In the genomic region with DNA sequence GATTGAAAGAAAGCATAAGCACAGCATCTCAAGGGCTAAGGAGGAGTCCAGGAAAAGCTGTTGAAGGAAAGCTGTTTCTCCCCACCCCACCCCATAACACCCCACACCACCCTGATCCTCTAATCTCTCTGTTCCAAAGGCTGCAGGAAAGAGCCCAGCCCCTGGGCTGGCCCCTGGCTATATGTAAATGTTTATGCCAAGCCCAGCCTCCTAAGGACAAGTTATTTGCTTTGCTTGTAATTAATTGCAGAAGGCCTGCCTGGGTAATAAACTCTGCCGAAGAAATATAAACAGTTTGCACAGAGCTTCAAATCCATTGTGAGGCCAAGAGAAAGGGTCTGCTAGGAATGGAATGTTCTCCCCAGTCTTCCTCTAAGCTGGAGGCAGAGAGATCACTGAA, we compare ENCODE assay signal across 9 cellular contexts. TPM values are rescaled to one million over a fixed set of nuclear protein-coding genes. Genes with fewer than 3 reads are reported as not detected.
DNase-seq lines count a peak whose midpoint lies in the region; ATAC-seq and TF ChIP-seq lines count a peak whose summit lies in the region.
"Had no signal": no experiment of that assay in that cellular context is flagged by ENCODE, and none has a peak within 500 bp of the region (broad histone marks: within the 10 kb centered on the region; RNA-seq: fewer than 3 reads in every experiment).

No MANE protein-coding gene starts in this region.

- H3K36me3 Mint-ChIP-seq in activated CD4-positive, alpha-beta T cell treated with anti-CD3 and anti-CD28 coated beads, Interleukin-2, amount 10 ng/mL, durations not matched to agents 24 days and 14 days (ENCODE audit: low read depth) = peaks cover 15% of the 10 kb centered on the region

- H3K4me1 ChIP-seq in NT2/D1 (ENCODE audit: insufficient read depth, insufficient read length) (peaks cover 12% of the 10 kb centered on the region), sigmoid colon (peaks cover 0 to 88% (median 84%) of the 10 kb centered on the region in 4 donors)

- peak overlapping the region; percentile 61 for H3K9ac ChIP-seq in NT2/D1 (ENCODE audit: insufficient read length, low read depth)

- no peaks in the 10 kb centered on the region for H3K27me3 ChIP-seq in NT2/D1 (ENCODE audit: insufficient read depth, insufficient read length)
- no peaks in the 10 kb centered on the region for H3K27me3 ChIP-seq in sigmoid colon

- TF ChIP-seq CTCF in sigmoid colon (IDR thresholded peaks at IDR 0.05) = no peak

- H3K27me3 Mint-ChIP-seq in activated CD4-positive, alpha-beta T cell treated with anti-CD3 and anti-CD28 coated beads, Interleukin-2, amount 10 ng/mL, durations not matched to agents 24 days and 14 days = no peaks in the 10 kb centered on the region

- no peak for ATAC-seq in GM18870 (IDR thresholded peaks at IDR 0.05; ENCODE audit: unreplicated experiment)

- peaks cover 55% of the 10 kb centered on the region for H3K4me1 Mint-ChIP-seq in activated CD4-positive, alpha-beta T cell treated with anti-CD3 and anti-CD28 coated beads, Interleukin-2, amount 10 ng/mL, durations not matched to agents 24 days and 14 days

- peak overlapping the region; percentile 73 to 98 (median 86) for H3K27ac ChIP-seq in sigmoid colon

- H3K9me3 Mint-ChIP-seq in activated CD4-positive, alpha-beta T cell treated with anti-CD3 and anti-CD28 coated beads, Interleukin-2, amount 10 ng/mL, durations not matched to agents 24 days and 14 days = peaks cover 4% of the 10 kb centered on the region

- H3K4me3 Mint-ChIP-seq in activated CD4-positive, alpha-beta T cell treated with anti-CD3 and anti-CD28 coated beads, Interleukin-2, amount 10 ng/mL, durations not matched to agents 24 days and 14 days = no peak overlapping the region

- intact Hi-C loops in activated CD4-positive, alpha-beta T cell treated with anti-CD3 and anti-CD28 coated beads, Interleukin-2, amount 10 ng/mL, durations not matched to agents 24 days and 14 days (cut with micrococcal nuclease) = no loop called here
- intact Hi-C loops in sigmoid colon (cut with DNase I) = no loop called here

- peak overlapping the region; percentile 77 for H3K27ac Mint-ChIP-seq in activated CD4-positive, alpha-beta T cell treated with anti-CD3 and anti-CD28 coated beads, Interleukin-2, amount 10 ng/mL, durations not matched to agents 24 days and 14 days

- no peak for TF ChIP-seq EP300 in sigmoid colon (IDR thresholded peaks at IDR 0.05)

- WGBS in sigmoid colon, 2 donors = 10 to 37% methylated on average over 1 of the region's 1 CpG

- H3K4me3 ChIP-seq in NT2/D1 (ENCODE audit: insufficient read length, low read depth) (peak overlapping the region; percentile 11), sigmoid colon (no peak overlapping the region)

- H3K9me3 ChIP-seq in NT2/D1 (ENCODE audit: insufficient read depth, low read length) (no peaks in the 10 kb centered on the region), sigmoid colon (no peaks in the 10 kb centered on the region)

- H3K36me3 ChIP-seq in NT2/D1 (ENCODE audit: insufficient read depth, insufficient read length, low read length) = peaks cover 16% of the 10 kb centered on the region
- H3K36me3 ChIP-seq in sigmoid colon = no peaks in the 10 kb centered on the region

- TF ChIP-seq POLR2A in sigmoid colon (IDR thresholded peaks at IDR 0.05) = no peak

- DNase-seq in activated CD4-positive, alpha-beta T cell treated with anti-CD3 and anti-CD28 coated beads, Interleukin-2, amount 10 ng/mL, durations not matched to agents 24 days and 14 days = no peak
- no peak for DNase-seq in activated CD4-positive, alpha-beta T cell treated with anti-CD3 and anti-CD28 coated beads for 1 hour
- DNase-seq in NT2/D1 (ENCODE audit: low read depth, low spot score) (no peak), fibroblast of gingiva (ENCODE audit: low read depth) (peak; percentile 19), sigmoid colon (no peak), AG08395 (ENCODE audit: low spot score) (no peak), AG08396 (ENCODE audit: low spot score) (no peak)
- DNase-seq: NCI-H510A treated with DMSO at 0.1 percent for 48 hours had no signal

RNA-seq across cellular contexts. Expression of a gene that starts 21.2 kb away (rescaled TPM):
- 22.7 and 23.8 TPM in 2 replicates for total RNA-seq in activated CD4-positive, alpha-beta T cell treated with anti-CD3 and anti-CD28 coated beads, Interleukin-2, amount 10 ng/mL, durations not matched to agents 24 days and 14 days
- 10 to 100 TPM; 38.5 to 96.7 (median 55.2) TPM for total RNA-seq in sigmoid colon
- polyA plus RNA-seq in sigmoid colon = 10 to 100 TPM; 24.0 to 45.6 (median 32.4) TPM
